Comparison of ENCODE assay signal across 1 cellular context in the genomic region with DNA sequence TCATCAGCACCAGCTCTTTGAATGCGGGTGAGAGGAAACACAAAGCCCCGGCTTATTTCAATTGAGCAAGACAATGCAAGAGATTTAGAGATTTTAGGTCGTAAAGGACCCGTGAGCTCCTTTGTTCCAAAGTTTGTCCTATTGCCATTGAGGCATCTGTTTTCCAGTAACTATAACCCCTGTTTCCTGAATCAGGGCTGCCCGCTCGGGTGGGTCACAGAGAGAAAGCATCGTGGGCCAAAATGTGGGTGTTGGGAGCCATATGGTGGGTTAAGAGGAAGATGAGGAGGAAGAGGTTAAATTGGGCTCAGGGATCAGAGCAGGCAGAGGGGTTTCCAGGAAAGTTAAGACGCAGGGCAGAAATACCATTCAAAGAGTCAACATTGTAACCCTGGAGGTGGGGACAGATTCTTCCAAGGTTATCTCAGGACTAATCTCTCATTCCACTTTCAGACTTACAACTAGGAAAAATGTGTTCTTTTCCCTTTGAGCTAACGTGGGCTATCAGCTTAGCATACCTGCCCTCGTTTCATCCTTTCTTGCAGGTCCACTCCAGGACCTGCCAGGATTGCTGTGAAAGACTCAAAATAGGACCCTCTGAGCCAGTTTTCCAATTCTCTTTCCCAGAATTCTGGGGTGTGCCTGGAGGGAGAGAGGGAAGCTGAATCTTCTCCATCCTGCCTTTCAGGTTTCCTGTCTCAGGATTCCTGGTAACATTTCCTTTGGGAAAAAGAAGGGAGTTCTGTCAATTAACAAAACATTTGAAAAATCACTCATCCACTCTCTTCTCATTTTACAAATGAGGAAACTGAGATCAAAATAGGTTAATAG.
A peak's percentile ranks its signal among the peaks of the same experiment; 100 is the strongest.
TF ChIP-seq lines count a peak whose summit lies in the region.

No MANE protein-coding gene starts in this region.

TF ChIP-seq in K562, 482 proteins besides CTCF, POLR2A, EP300 and RAD21:
- TF ChIP-seq ZNF175 (CRISPR knock-in tag; IDR thresholded peaks at IDR 0.05; ENCODE audit: low read depth) (peak; percentile 24; the same call in 1 of the 2 replicates), ZNF232 (CRISPR knock-in tag; IDR thresholded peaks at IDR 0.05) (no peak), C11orf30 (IDR thresholded peaks at IDR 0.05; ENCODE audit: low read depth) (no peak), PYGO2 (tag; IDR thresholded peaks at IDR 0.05) (no peak)
